1 cellular context compared by ENCODE assay signal in genomic region chr7:45089314-45089891, GRCh38.
TF ChIP-seq lines count a peak whose summit lies in the region.

No MANE protein-coding gene starts in this region.

TF ChIP-seq in HepG2, 621 proteins besides CTCF, POLR2A, EP300 and RAD21 (continued from another document):
- TF ChIP-seq ZNF407 (CRISPR knock-in tag; IDR thresholded peaks at IDR 0.05; ENCODE audit: not compliant biosample characterization) (no peak), MXI1 (IDR thresholded peaks at IDR 0.05; ENCODE audit: borderline replicate concordance, low read depth, low read length) (peak; percentile 48; the same call in 1 of the 3 replicates), ZNF687 (CRISPR knock-in tag; IDR thresholded peaks at IDR 0.05) (no peak; the same call in 1 of the 2 replicates), FLYWCH1 (CRISPR knock-in tag; IDR thresholded peaks at IDR 0.05) (no peak), SP5 (CRISPR knock-in tag; IDR thresholded peaks at IDR 0.05; ENCODE audit: borderline replicate concordance, low read depth) (no peak), NFIB (CRISPR knock-in tag; IDR thresholded peaks at IDR 0.05; ENCODE audit: borderline replicate concordance) (no peak), ZKSCAN5 (CRISPR knock-in tag; IDR thresholded peaks at IDR 0.05) (no peak), MATR3 (CRISPR knock-in tag; IDR thresholded peaks at IDR 0.05) (no peak), ZNF839 (CRISPR knock-in tag; IDR thresholded peaks at IDR 0.05; ENCODE audit: borderline replicate concordance) (no peak), CCAR2 (optimal IDR thresholded peaks at IDR 0.05; ENCODE audit: low read depth, low read length) (no peak), RFX3 (CRISPR knock-in tag; IDR thresholded peaks at IDR 0.05) (peak; percentile 82), KDM2A (CRISPR knock-in tag; IDR thresholded peaks at IDR 0.05; ENCODE audit: borderline replicate concordance, low read depth) (0 out of 2 replicates have a peak, but pooled peaks have one; percentile 20), SOX6 (IDR thresholded peaks at IDR 0.05) (no peak), SOX6 (CRISPR knock-in tag; IDR thresholded peaks at IDR 0.05) (no peak), KDM1A (CRISPR knock-in tag; IDR thresholded peaks at IDR 0.05) (peak; percentile 69), U2AF2 (IDR thresholded peaks at IDR 0.05; ENCODE audit: low read depth, low read length) (no peak), RFX1 (IDR thresholded peaks at IDR 0.05) (peak; percentile 83), ATF2 (CRISPR knock-in tag; IDR thresholded peaks at IDR 0.05) (no peak), ZNF276 (CRISPR knock-in tag; IDR thresholded peaks at IDR 0.05; ENCODE audit: low read depth) (no peak), RFX5 (IDR thresholded peaks at IDR 0.05; ENCODE audit: low read depth, low read length) (peak; percentile 68; the same call in 1 of the 2 replicates), GATAD1 (CRISPR knock-in tag; IDR thresholded peaks at IDR 0.05) (no peak), ZNF660 (CRISPR knock-in tag; IDR thresholded peaks at IDR 0.05; ENCODE audit: borderline replicate concordance, low read depth) (no peak), RFXAP (CRISPR knock-in tag; IDR thresholded peaks at IDR 0.05; ENCODE audit: borderline replicate concordance) (no peak), ZNF772 (CRISPR knock-in tag; IDR thresholded peaks at IDR 0.05) (no peak), ZNF30 (CRISPR knock-in tag; IDR thresholded peaks at IDR 0.05) (no peak), KAT8 (CRISPR knock-in tag; IDR thresholded peaks at IDR 0.05) (no peak), SIX1 (CRISPR knock-in tag; IDR thresholded peaks at IDR 0.05; ENCODE audit: borderline replicate concordance) (no peak)
